ENCODE assay signal across 16 cellular contexts in genomic region chr13:51879133-51879532, GRCh38. TPM values are rescaled to one million over a fixed set of nuclear protein-coding genes. Genes with fewer than 3 reads are reported as not detected.
"Had no signal": no experiment of that assay in that cellular context is flagged by ENCODE, and none has a peak within 500 bp of the region (broad histone marks: within the 10 kb centered on the region; RNA-seq: fewer than 3 reads in every experiment).

No MANE protein-coding gene starts in this region.

- DNase-seq: anterior cingulate cortex; foreskin fibroblast; stimulated activated CD4-positive, alpha-beta T cell treated with anti-CD3 and anti-CD28 coated beads, Interleukin-2, amount 100 ng/mL, for 48 hours; T-helper 1 cell; uterus had no signal

- H3K27me3 ChIP-seq: esophagus muscularis mucosa, uterus had no signal

- H3K27ac ChIP-seq: esophagus muscularis mucosa, uterus, VCaP had no signal

- H3K4me1 ChIP-seq: esophagus muscularis mucosa, uterus had no signal

- H3K4me3 Mint-ChIP-seq: stimulated activated naive CD8-positive, alpha-beta T cell treated with anti-CD3 and anti-CD28 coated beads, Interleukin-15, Interleukin-2, amounts not matched to agents 100 ng/mL and 50 ng/mL, for 24 hours had no signal

- ATAC-seq: left lobe of liver, sciatic nerve had no signal

- H3K4me3 ChIP-seq: esophagus muscularis mucosa, uterus had no signal

- H3K9me3 ChIP-seq: uterus had no signal

- H3K27ac Mint-ChIP-seq: activated T-helper 2 cell treated with anti-CD3 and anti-CD28 coated beads, Interferon-gamma antibody, Interleukin-2, Interleukin-4, amounts not matched to agents 10 μg/mL and 5 μg/mL and 100 μg/mL, durations not matched to agents 14 hours and 24 hours and 36 hours; stimulated activated naive CD8-positive, alpha-beta T cell treated with anti-CD3 and anti-CD28 coated beads, Interleukin-15, Interleukin-2, amounts not matched to agents 100 ng/mL and 50 ng/mL, for 24 hours had no signal

- H3K36me3 ChIP-seq: esophagus muscularis mucosa, uterus had no signal

RNA-seq across cellular contexts. Expression of gene CCDC70, which starts 17.4 kb away (rescaled TPM):
- total RNA-seq: activated naive CD4-positive, alpha-beta T cell treated with anti-CD3 and anti-CD28 coated beads, Interleukin-2, amount 50 U/mL, for 72 hours; activated T-helper 2 cell treated with anti-CD3 and anti-CD28 coated beads, Interferon-gamma antibody, Interleukin-2, Interleukin-4, amounts not matched to agents 10 μg/mL and 5 μg/mL and 100 μg/mL, durations not matched to agents 14 hours and 24 hours and 36 hours; bronchial epithelial cell; esophagus muscularis mucosa; left lobe of liver; osteocyte; pulmonary artery endothelial cell; sciatic nerve; uterus had no signal
- polyA plus RNA-seq: neural cell had no signal

RNA-seq across cellular contexts. Expression of gene TMEM272, which starts 34.2 kb away (rescaled TPM):
- total RNA-seq: activated T-helper 2 cell treated with anti-CD3 and anti-CD28 coated beads, Interferon-gamma antibody, Interleukin-2, Interleukin-4, amounts not matched to agents 10 μg/mL and 5 μg/mL and 100 μg/mL, durations not matched to agents 14 hours and 24 hours and 36 hours; bronchial epithelial cell; esophagus muscularis mucosa; osteocyte; pulmonary artery endothelial cell had no signal
